Comparison of ENCODE assay signal across 8 cellular contexts in genomic region chr3:150408232-150409124, GRCh38. TPM values are rescaled to one million over a fixed set of nuclear protein-coding genes. Genes with fewer than 3 reads are reported as not detected.
A peak's percentile ranks its signal among the peaks of the same experiment; 100 is the strongest.
DNase-seq lines count a peak whose midpoint lies in the region; ATAC-seq, FAIRE-seq and TF ChIP-seq lines count a peak whose summit lies in the region.

Gene TSC22D2 (plus strand): TSS chr3:150408298. CDS start chr3:150409351, 1,053 bp downstream.

- peaks cover 33% of the 10 kb centered on the region for H3K4me1 Mint-ChIP-seq in central memory CD8-positive, alpha-beta T cell

- H3K27me3 Mint-ChIP-seq in central memory CD8-positive, alpha-beta T cell: no peaks in the 10 kb centered on the region

- no peaks in the 10 kb centered on the region for H3K9me3 Mint-ChIP-seq in central memory CD8-positive, alpha-beta T cell

- peaks cover 28% of the 10 kb centered on the region for H3K36me3 Mint-ChIP-seq in central memory CD8-positive, alpha-beta T cell (ENCODE audit: insufficient read depth)

- DNase-seq in AG10803 (ENCODE audit: low read depth) (peak; percentile 95), NCI-H226 (peak; percentile 95), kidney (peak; percentile 99)
- peak; percentile 95 to 98 for DNase-seq in central memory CD8-positive, alpha-beta T cell (ENCODE audit: low spot score in 2 of 2)
- DNase-seq in stimulated activated CD4-positive, alpha-beta T cell treated with anti-CD3 and anti-CD28 coated beads, Interleukin-15, amount 100 ng/mL, for 24 hours: peak; percentile 96

- H3K9me3 ChIP-seq in kidney (ENCODE audit: control insufficient read depth in 1 of 2, low read length in 2 of 2): no peaks in the 10 kb centered on the region

- H3K27ac Mint-ChIP-seq in central memory CD8-positive, alpha-beta T cell (ENCODE audit: low read depth): peak within 1 kb of the TSS; percentile 95

- peak within 1 kb of the TSS; percentile 74 for H3K4me3 Mint-ChIP-seq in central memory CD8-positive, alpha-beta T cell

- peak within 1 kb of the TSS; percentile 96 for H3K4me3 ChIP-seq in AG10803 (ENCODE audit: low read length)
- H3K4me3 ChIP-seq in kidney (ENCODE audit: low read length in 2 of 2): peak within 1 kb of the TSS; percentile 92 to 94

- intact Hi-C loops in kidney (cut with DNase I): no loop called here

- TF ChIP-seq CTCF in AG10803 (conservative IDR thresholded peaks at IDR 0.05; ENCODE audit: low read length) (0 out of 2 replicates have a peak, but pooled peaks have one; percentile 15), kidney (IDR thresholded peaks at IDR 0.05; ENCODE audit: borderline replicate concordance, extremely low read depth, insufficient read depth) (no peak)

- H3K9ac ChIP-seq in kidney (ENCODE audit: low read length in 2 of 2): peak within 1 kb of the TSS; percentile 98 to 99

- H3K27ac ChIP-seq in kidney (ENCODE audit: low read depth in 2 of 2, low read length in 2 of 2): peak within 1 kb of the TSS; percentile 99 to 100

- peaks cover 0 to 5% of the 10 kb centered on the region in 2 donors for H3K4me1 ChIP-seq in kidney (ENCODE audit: control insufficient read depth in 1 of 2, insufficient read depth in 1 of 2, low read depth in 1 of 2, low read length in 2 of 2)

- no peaks in the 10 kb centered on the region for H3K36me3 ChIP-seq in kidney (ENCODE audit: control insufficient read depth in 1 of 2, insufficient read depth in 2 of 2, low read length in 2 of 2)

- ATAC-seq in GM18907 (IDR thresholded peaks at IDR 0.05; ENCODE audit: unreplicated experiment): peak; percentile 76
- ATAC-seq in HG03139 (IDR thresholded peaks at IDR 0.05; ENCODE audit: unreplicated experiment): peak; percentile 57
- ATAC-seq in activated CD4-positive, CD25-positive, alpha-beta regulatory T cell treated with anti-CD3 and anti-CD28 coated beads, Interleukin-2, amount 50 U/mL, for 24 hours: peak; percentile 71 to 74
- peak; percentile 71 for ATAC-seq in central memory CD8-positive, alpha-beta T cell (replicated peaks; ENCODE audit: extremely low read depth, poor library complexity, severe bottlenecking)

- FAIRE-seq in kidney (lab: Jason Lieb, UNC): no peak

RNA-seq across cellular contexts. Expression of gene TSC22D2, which starts in this region (rescaled TPM):
- total RNA-seq in kidney: 25.3 TPM
- 13.4 TPM for polyA plus RNA-seq in kidney (ENCODE audit: insufficient read depth, low read depth, low replicate concordance)

Comparison
In these comparisons a context has a peak if more than half of its experiments do, and no peak if none do; other contexts are left out.
1. Peak in every context shown above with its lines: DNase-seq, ATAC-seq, H3K4me3 ChIP-seq and H3K27ac ChIP-seq.